ENCODE assay signal across 1 cellular context in the genomic region with DNA sequence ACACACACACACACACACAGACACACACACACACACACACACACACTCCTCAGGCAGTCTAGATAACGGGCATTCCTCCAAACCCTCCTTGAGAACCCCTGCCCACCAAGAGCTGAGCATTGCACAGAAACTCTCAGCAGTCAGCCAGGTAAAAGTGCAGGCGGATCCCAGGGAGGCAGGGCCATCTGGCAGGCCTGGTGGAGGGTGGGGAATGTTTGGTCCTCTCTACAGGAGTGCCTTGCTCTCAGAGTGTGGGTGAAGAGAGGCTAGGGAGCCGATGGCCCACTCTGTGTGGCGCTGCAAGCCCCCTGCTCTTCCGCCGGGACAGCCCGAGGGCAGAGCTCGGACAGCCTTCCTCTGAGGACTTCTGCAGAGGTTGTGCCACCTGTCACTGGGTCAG.
TF ChIP-seq lines count a peak whose summit lies in the region.

No MANE protein-coding gene starts in this region.

TF ChIP-seq in HepG2, 621 proteins besides CTCF, POLR2A, EP300 and RAD21 (continued from another document):
- TF ChIP-seq, protein P1, sequence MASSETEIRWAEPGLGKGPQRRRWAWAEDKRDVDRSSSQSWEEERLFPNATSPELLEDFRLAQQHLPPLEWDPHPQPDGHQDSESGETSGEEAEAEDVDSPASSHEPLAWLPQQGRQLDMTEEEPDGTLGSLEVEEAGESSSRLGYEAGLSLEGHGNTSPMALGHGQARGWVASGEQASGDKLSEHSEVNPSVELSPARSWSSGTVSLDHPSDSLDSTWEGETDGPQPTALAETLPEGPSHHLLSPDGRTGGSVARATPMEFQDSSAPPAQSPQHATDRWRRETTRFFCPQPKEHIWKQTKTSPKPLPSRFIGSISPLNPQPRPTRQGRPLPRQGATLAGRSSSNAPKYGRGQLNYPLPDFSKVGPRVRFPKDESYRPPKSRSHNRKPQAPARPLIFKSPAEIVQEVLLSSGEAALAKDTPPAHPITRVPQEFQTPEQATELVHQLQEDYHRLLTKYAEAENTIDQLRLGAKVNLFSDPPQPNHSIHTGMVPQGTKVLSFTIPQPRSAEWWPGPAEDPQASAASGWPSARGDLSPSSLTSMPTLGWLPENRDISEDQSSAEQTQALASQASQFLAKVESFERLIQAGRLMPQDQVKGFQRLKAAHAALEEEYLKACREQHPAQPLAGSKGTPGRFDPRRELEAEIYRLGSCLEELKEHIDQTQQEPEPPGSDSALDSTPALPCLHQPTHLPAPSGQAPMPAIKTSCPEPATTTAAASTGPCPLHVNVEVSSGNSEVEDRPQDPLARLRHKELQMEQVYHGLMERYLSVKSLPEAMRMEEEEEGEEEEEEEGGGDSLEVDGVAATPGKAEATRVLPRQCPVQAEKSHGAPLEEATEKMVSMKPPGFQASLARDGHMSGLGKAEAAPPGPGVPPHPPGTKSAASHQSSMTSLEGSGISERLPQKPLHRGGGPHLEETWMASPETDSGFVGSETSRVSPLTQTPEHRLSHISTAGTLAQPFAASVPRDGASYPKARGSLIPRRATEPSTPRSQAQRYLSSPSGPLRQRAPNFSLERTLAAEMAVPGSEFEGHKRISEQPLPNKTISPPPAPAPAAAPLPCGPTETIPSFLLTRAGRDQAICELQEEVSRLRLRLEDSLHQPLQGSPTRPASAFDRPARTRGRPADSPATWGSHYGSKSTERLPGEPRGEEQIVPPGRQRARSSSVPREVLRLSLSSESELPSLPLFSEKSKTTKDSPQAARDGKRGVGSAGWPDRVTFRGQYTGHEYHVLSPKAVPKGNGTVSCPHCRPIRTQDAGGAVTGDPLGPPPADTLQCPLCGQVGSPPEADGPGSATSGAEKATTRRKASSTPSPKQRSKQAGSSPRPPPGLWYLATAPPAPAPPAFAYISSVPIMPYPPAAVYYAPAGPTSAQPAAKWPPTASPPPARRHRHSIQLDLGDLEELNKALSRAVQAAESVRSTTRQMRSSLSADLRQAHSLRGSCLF (CRISPR knock-in tag; IDR thresholded peaks at IDR 0.05; ENCODE audit: borderline replicate concordance), result no peak
- TF ChIP-seq PAWR (CRISPR knock-in tag; IDR thresholded peaks at IDR 0.05; ENCODE audit: borderline replicate concordance), result no peak
